19 cellular contexts compared by ENCODE assay signal in genomic region chr9:73979894-73980264, GRCh38.
DNase-seq lines count a peak whose midpoint lies in the region; ATAC-seq and TF ChIP-seq lines count a peak whose summit lies in the region.
"Had no signal": no experiment of that assay in that cellular context is flagged by ENCODE, and none has a peak within 500 bp of the region (broad histone marks: within the 10 kb centered on the region; RNA-seq: fewer than 3 reads in every experiment).

No MANE protein-coding gene starts in this region.

- intact Hi-C loops in MCF 10A (cut with micrococcal nuclease), result no loop called here

- DNase-seq in DMS153 (lab: John Stamatoyannopoulos, UW) (peak; percentile 16), DMS153 treated with DMSO at 0.1 percent for 48 hours (lab: John Stamatoyannopoulos, UW; ENCODE audit: unreplicated experiment) (no peak), NCI-H1092 (lab: John Stamatoyannopoulos, UW) (peak; percentile 3), NCI-H748 treated with DMSO at 0.1 percent for 48 hours (lab: John Stamatoyannopoulos, UW) (peak; percentile 58), amniotic epithelial cell (ENCODE audit: low read depth) (peak; percentile 19), MCF 10A (ENCODE audit: unreplicated experiment) (no peak)
- no peak for DNase-seq in activated CD8-positive, alpha-beta T cell treated with anti-CD3 and anti-CD28 coated beads, Interleukin-2, amount 10 ng/mL, durations not matched to agents 7 days and 5 days
- DNase-seq: AML-193; GDM1; GM23248; NCI-H1417 treated with DMSO at 0.1 percent for 48 hours; NCI-H2029; NCI-H524 treated with DMSO at 0.1 percent for 48 hours; NK-92 treated with Interleukin-12 subunit alpha and Interleukin-12 subunit beta, amount 100 ng/mL, for 24 hours; Peyer's patch; T-helper 1 cell; T1000 had no signal

- ATAC-seq in activated CD8-positive, alpha-beta T cell treated with anti-CD3 and anti-CD28 coated beads, Interleukin-2, amount 10 ng/mL, durations not matched to agents 7 days and 5 days, result no peak
- ATAC-seq in HG03457 (IDR thresholded peaks at IDR 0.05; ENCODE audit: unreplicated experiment), result no peak
- ATAC-seq: HCT116 had no signal

- CTCF ChIA-PET in MCF 10A (lab: Yijun Ruan, JAX), result interaction anchor here (0.7 to 0.8 kb wide), 2 partner anchors 281 to 442 kb away, joined by 3 read pairs; no protein-coding TSS in a partner anchor
- CTCF ChIA-PET in activated CD8-positive, alpha-beta T cell treated with anti-CD3 and anti-CD28 coated beads, Interleukin-2, amount 10 ng/mL, durations not matched to agents 7 days and 5 days (lab: Charles Lee), result interaction anchor here (0.7 kb wide), 1 partner anchor 76 kb away, joined by 3 read pairs; no protein-coding TSS in a partner anchor

- H3K27me3 Mint-ChIP-seq in MCF 10A (ENCODE audit: insufficient read depth, unreplicated experiment), result peaks cover 11% of the 10 kb centered on the region
- no peaks in the 10 kb centered on the region for H3K27me3 Mint-ChIP-seq in activated CD8-positive, alpha-beta T cell treated with anti-CD3 and anti-CD28 coated beads, Interleukin-2, amount 10 ng/mL, durations not matched to agents 7 days and 5 days (ENCODE audit: low read depth)

- H3K9me3 Mint-ChIP-seq in MCF 10A (ENCODE audit: unreplicated experiment), result no peaks in the 10 kb centered on the region
- no peaks in the 10 kb centered on the region for H3K9me3 Mint-ChIP-seq in activated CD8-positive, alpha-beta T cell treated with anti-CD3 and anti-CD28 coated beads, Interleukin-2, amount 10 ng/mL, durations not matched to agents 7 days and 5 days (ENCODE audit: insufficient read depth)

- TF ChIP-seq CTCF in MCF 10A (IDR thresholded peaks at IDR 0.05; ENCODE audit: unreplicated experiment), result no peak

- BruUV-seq in MCF 10A (replicated peaks; lab: Mats Ljungman, UMichigan), result no TSS peak

- no peak overlapping the region for H3K4me3 Mint-ChIP-seq in MCF 10A (ENCODE audit: unreplicated experiment)
- H3K4me3 Mint-ChIP-seq in activated CD8-positive, alpha-beta T cell treated with anti-CD3 and anti-CD28 coated beads, Interleukin-2, amount 10 ng/mL, durations not matched to agents 7 days and 5 days, result no peak overlapping the region

- no peaks in the 10 kb centered on the region for H3K4me1 Mint-ChIP-seq in MCF 10A (ENCODE audit: insufficient read depth, unreplicated experiment)
- H3K4me1 Mint-ChIP-seq in activated CD8-positive, alpha-beta T cell treated with anti-CD3 and anti-CD28 coated beads, Interleukin-2, amount 10 ng/mL, durations not matched to agents 7 days and 5 days (ENCODE audit: low read depth), result no peaks in the 10 kb centered on the region

- H3K27ac Mint-ChIP-seq in MCF 10A (ENCODE audit: low read depth, unreplicated experiment), result no peak overlapping the region
- H3K27ac Mint-ChIP-seq in activated CD8-positive, alpha-beta T cell treated with anti-CD3 and anti-CD28 coated beads, Interleukin-2, amount 10 ng/mL, durations not matched to agents 7 days and 5 days, result no peak overlapping the region

- POLR2A ChIA-PET in MCF 10A (lab: Yijun Ruan, JAX), result no interaction called here
- POLR2A ChIA-PET in activated CD8-positive, alpha-beta T cell treated with anti-CD3 and anti-CD28 coated beads, Interleukin-2, amount 10 ng/mL, durations not matched to agents 7 days and 5 days (lab: Charles Lee), result interaction anchor here (0.8 kb wide), 1 partner anchor 49 kb away, joined by 4 read pairs; no protein-coding TSS in a partner anchor

- no peaks in the 10 kb centered on the region for H3K36me3 Mint-ChIP-seq in MCF 10A (ENCODE audit: insufficient read depth, unreplicated experiment)
- no peaks in the 10 kb centered on the region for H3K36me3 Mint-ChIP-seq in activated CD8-positive, alpha-beta T cell treated with anti-CD3 and anti-CD28 coated beads, Interleukin-2, amount 10 ng/mL, durations not matched to agents 7 days and 5 days (ENCODE audit: low read depth)

Comparison
In these comparisons a context has a peak if more than half of its experiments do, and no peak if none do; other contexts are left out.
1. DNase-seq: peak in DMS153 (single experiment), NCI-H1092 (single experiment), NCI-H748 treated with DMSO at 0.1 percent for 48 hours (single experiment) and amniotic epithelial cell (single experiment); none in DMS153 treated with DMSO at 0.1 percent for 48 hours (single experiment), MCF 10A (single experiment) and activated CD8-positive, alpha-beta T cell treated with anti-CD3 and anti-CD28 coated beads, Interleukin-2, amount 10 ng/mL, durations not matched to agents 7 days and 5 days (single experiment).